ENCODE assay signal across 9 cellular contexts in the genomic region with DNA sequence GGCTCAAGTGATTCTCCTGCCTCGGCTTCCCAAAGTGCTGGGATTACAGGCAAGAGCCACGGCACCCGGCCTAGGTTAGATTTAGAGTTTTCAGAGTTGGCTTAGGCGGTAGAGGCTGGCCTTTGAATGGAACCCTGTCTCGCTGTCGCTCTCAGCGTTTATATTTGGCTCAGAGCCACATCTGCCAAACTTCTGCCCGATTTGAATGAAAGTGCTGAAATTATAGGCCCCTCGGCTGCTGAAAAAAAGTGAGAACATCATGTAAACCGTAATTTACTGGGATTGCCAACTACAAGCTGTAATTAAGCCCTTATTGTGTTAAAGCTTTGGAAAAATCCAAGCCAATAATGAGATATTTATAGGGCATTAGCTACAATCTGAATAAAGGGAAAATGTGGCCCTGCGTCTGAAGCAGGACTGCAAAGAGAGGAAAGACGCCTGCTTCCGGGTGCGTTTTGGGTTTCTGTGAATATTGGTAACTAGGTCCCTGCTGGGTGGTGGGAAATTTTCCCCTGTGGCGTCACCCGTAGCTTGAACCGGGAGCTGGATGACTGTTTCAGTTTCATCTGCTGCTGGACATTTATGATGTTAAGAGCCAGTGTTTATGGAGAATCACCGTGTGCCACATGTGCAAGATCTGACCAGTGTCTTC. TPM values are rescaled to one million over a fixed set of nuclear protein-coding genes. Genes with fewer than 3 reads are reported as not detected.
DNase-seq lines count a peak whose midpoint lies in the region; ATAC-seq and TF ChIP-seq lines count a peak whose summit lies in the region.
"Had no signal": no experiment of that assay in that cellular context is flagged by ENCODE, and none has a peak within 500 bp of the region (broad histone marks: within the 10 kb centered on the region; RNA-seq: fewer than 3 reads in every experiment).

No MANE protein-coding gene starts in this region.

- H3K27ac ChIP-seq in right cardiac atrium (ENCODE audit: low read length) = peak overlapping the region; percentile 77
- H3K27ac ChIP-seq in layer of hippocampus (ENCODE audit: low read depth, low read length) = peak overlapping the region; percentile 62
- H3K27ac ChIP-seq in upper lobe of right lung = peak overlapping the region; percentile 42

- H3K27me3 Mint-ChIP-seq in activated CD4-positive, alpha-beta memory T cell treated with anti-CD3 and anti-CD28 coated beads, Interleukin-2, amount 10 ng/mL, durations not matched to agents 7 days and 5 days = no peaks in the 10 kb centered on the region

- H3K4me3 Mint-ChIP-seq in activated CD4-positive, alpha-beta memory T cell treated with anti-CD3 and anti-CD28 coated beads, Interleukin-2, amount 10 ng/mL, durations not matched to agents 7 days and 5 days = no peak overlapping the region

- 71% methylated on average over 18 of the region's 18 CpGs for WGBS in right cardiac atrium

- DNase-seq in right cardiac atrium = peak in 1 of 3 donors; percentile 20
- no peak for DNase-seq in cardiac septum (ENCODE audit: low spot score)
- no peak for DNase-seq in activated CD4-positive, alpha-beta memory T cell treated with anti-CD3 and anti-CD28 coated beads, Interleukin-2, amount 10 ng/mL, durations not matched to agents 7 days and 5 days
- no peak for DNase-seq in upper lobe of right lung
- no peak for DNase-seq in NCI-H1048 (lab: John Stamatoyannopoulos, UW)
- DNase-seq in GM03348 (ENCODE audit: low spot score) = no peak

- H3K9me3 ChIP-seq in right cardiac atrium (ENCODE audit: control insufficient read depth, low read length) = no peaks in the 10 kb centered on the region
- no peaks in the 10 kb centered on the region for H3K9me3 ChIP-seq in upper lobe of right lung

- peak overlapping the region; percentile 40 for H3K27ac Mint-ChIP-seq in activated CD4-positive, alpha-beta memory T cell treated with anti-CD3 and anti-CD28 coated beads, Interleukin-2, amount 10 ng/mL, durations not matched to agents 7 days and 5 days

- no peaks in the 10 kb centered on the region for H3K9me3 Mint-ChIP-seq in activated CD4-positive, alpha-beta memory T cell treated with anti-CD3 and anti-CD28 coated beads, Interleukin-2, amount 10 ng/mL, durations not matched to agents 7 days and 5 days

- H3K4me3 ChIP-seq in right cardiac atrium (ENCODE audit: low read length) = no peak overlapping the region
- H3K4me3 ChIP-seq in upper lobe of right lung = no peak overlapping the region
- H3K4me3 ChIP-seq: smooth muscle cell had no signal

- H3K27me3 ChIP-seq in right cardiac atrium (ENCODE audit: control insufficient read depth, insufficient read depth) = no peaks in the 10 kb centered on the region
- H3K27me3 ChIP-seq in layer of hippocampus (ENCODE audit: control insufficient read depth, insufficient read depth, low read length) = no peaks in the 10 kb centered on the region
- H3K27me3 ChIP-seq in upper lobe of right lung = no peaks in the 10 kb centered on the region

- H3K4me1 ChIP-seq in right cardiac atrium (ENCODE audit: control insufficient read depth, insufficient read depth, low read length) (peaks cover 16% of the 10 kb centered on the region), upper lobe of right lung (peaks cover 52% of the 10 kb centered on the region)

- H3K36me3 Mint-ChIP-seq in activated CD4-positive, alpha-beta memory T cell treated with anti-CD3 and anti-CD28 coated beads, Interleukin-2, amount 10 ng/mL, durations not matched to agents 7 days and 5 days (ENCODE audit: low read depth) = peaks cover 48% of the 10 kb centered on the region

- peaks cover 56% of the 10 kb centered on the region for H3K4me1 Mint-ChIP-seq in activated CD4-positive, alpha-beta memory T cell treated with anti-CD3 and anti-CD28 coated beads, Interleukin-2, amount 10 ng/mL, durations not matched to agents 7 days and 5 days

- intact Hi-C loops in right cardiac atrium (cut with DNase I) = no loop called here
- intact Hi-C loops in cardiac septum (cut with DNase I) = no loop called here
- intact Hi-C loops in upper lobe of right lung (cut with DNase I) = no loop called here

- CTCF ChIA-PET in activated CD4-positive, alpha-beta memory T cell treated with anti-CD3 and anti-CD28 coated beads, Interleukin-2, amount 10 ng/mL, durations not matched to agents 7 days and 5 days (lab: Charles Lee) = interaction anchor here (0.8 kb wide), 1 partner anchor 81 kb away, joined by 4 read pairs; no protein-coding TSS in a partner anchor

- ATAC-seq in right cardiac atrium (no peak), upper lobe of right lung (no peak), HG03378 (IDR thresholded peaks at IDR 0.05; ENCODE audit: unreplicated experiment) (no peak)

- peaks cover 4% of the 10 kb centered on the region for H3K36me3 ChIP-seq in upper lobe of right lung

- POLR2A ChIA-PET in activated CD4-positive, alpha-beta memory T cell treated with anti-CD3 and anti-CD28 coated beads, Interleukin-2, amount 10 ng/mL, durations not matched to agents 7 days and 5 days (lab: Charles Lee) = interaction anchor here (1.1 to 1.4 kb wide), 2 partner anchors 10 to 31 kb away, joined by 4 read pairs; partner anchors contain the start of gene DNM2

- TF ChIP-seq CTCF in upper lobe of right lung (IDR thresholded peaks at IDR 0.05) = no peak

RNA-seq across cellular contexts. Expression of gene DNM2, which starts 9.8 kb away (rescaled TPM):
- total RNA-seq in right cardiac atrium (100 to 1,000 TPM; 176 to 202 (median 189) TPM), cardiac septum (138 TPM), upper lobe of right lung (280 TPM)
- polyA plus RNA-seq in right cardiac atrium = 129 TPM
- 100 to 1,000 TPM; 277 to 288 TPM for total RNA-seq in activated CD4-positive, alpha-beta memory T cell treated with anti-CD3 and anti-CD28 coated beads, Interleukin-2, amount 10 ng/mL, durations not matched to agents 7 days and 5 days

RNA-seq across cellular contexts. Expression of gene QTRT1, which starts 26.5 kb away (rescaled TPM):
- total RNA-seq in right cardiac atrium (10 to 100 TPM; 23.7 to 30.7 (median 26.1) TPM), cardiac septum (24.9 TPM), upper lobe of right lung (30.3 TPM)
- 33.1 TPM for polyA plus RNA-seq in right cardiac atrium
- 10 to 100 TPM; 24.0 to 26.4 TPM for total RNA-seq in activated CD4-positive, alpha-beta memory T cell treated with anti-CD3 and anti-CD28 coated beads, Interleukin-2, amount 10 ng/mL, durations not matched to agents 7 days and 5 days
